24 cellular contexts compared by ENCODE assay signal in the genomic region with DNA sequence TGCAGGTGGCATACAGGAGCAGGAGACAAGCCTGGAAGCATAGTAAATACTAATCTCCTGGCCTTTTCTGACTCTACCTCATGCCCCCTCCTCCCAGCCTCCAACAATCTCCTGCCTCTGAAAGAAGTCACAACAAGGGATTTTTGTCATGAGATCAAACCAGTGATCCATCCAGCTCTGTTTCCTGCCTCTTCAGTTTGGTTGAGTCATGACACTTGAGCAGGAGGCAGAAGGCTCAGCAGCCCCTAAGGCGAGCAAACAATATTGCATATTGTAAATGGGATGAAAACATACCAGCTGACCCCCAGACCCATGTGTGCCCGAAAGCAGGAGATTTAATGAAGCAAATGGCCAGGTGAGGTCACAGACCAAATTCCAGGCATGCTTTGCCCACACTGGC.
DNase-seq lines count a peak whose midpoint lies in the region; ATAC-seq and TF ChIP-seq lines count a peak whose summit lies in the region.
"Had no signal": no experiment of that assay in that cellular context is flagged by ENCODE, and none has a peak within 500 bp of the region (broad histone marks: within the 10 kb centered on the region; RNA-seq: fewer than 3 reads in every experiment).

No MANE protein-coding gene starts in this region.

- peaks cover 8% of the 10 kb centered on the region for H3K79me1 ChIP-seq in trophoblast cell (ENCODE audit: low read length)

- no peaks in the 10 kb centered on the region for H3K9me3 ChIP-seq in trophoblast cell (ENCODE audit: insufficient read depth, low read depth, low read length)
- H3K9me3 ChIP-seq: Caco-2 had no signal

- no peak overlapping the region for H2AK5ac ChIP-seq in trophoblast cell (ENCODE audit: low read length)

- in situ Hi-C loops in SK-MEL-5 (cut with HindIII; ENCODE audit: low pct_unique_long_range_greater_than_20kb, low sequenced_read_pairs) = no loop called here

- H4K91ac ChIP-seq in trophoblast cell (ENCODE audit: low read depth, low read length) = no peak overlapping the region

- H4K8ac ChIP-seq in trophoblast cell (ENCODE audit: low read depth, low read length) = no peak overlapping the region

- peaks cover 4% of the 10 kb centered on the region for H3K36me3 Mint-ChIP-seq in WTC11
- H3K36me3 Mint-ChIP-seq: CD4-positive, alpha-beta memory T cell had no signal

- peaks cover 17 to 21% of the 10 kb centered on the region in 2 experiments for H3K4me1 ChIP-seq in trophoblast cell (ENCODE audit: control insufficient read depth in 1 of 2, insufficient read depth in 2 of 2, low read length in 2 of 2)
- H3K4me1 ChIP-seq: Caco-2 had no signal

- H2BK120ac ChIP-seq in trophoblast cell (ENCODE audit: insufficient read depth, low read length, poor library complexity) = no peak overlapping the region

- peaks cover 20% of the 10 kb centered on the region for H3K9me3 Mint-ChIP-seq in WTC11

- no peak overlapping the region for H3K4me3 ChIP-seq in trophoblast cell (ENCODE audit: low read depth, low read length)
- H3K4me3 ChIP-seq: PC-9, SJCRH30 had no signal

- H3K27me3 Mint-ChIP-seq in WTC11 (ENCODE audit: low read depth) = no peaks in the 10 kb centered on the region; the same call in 1 of the 2 replicates

- no peak overlapping the region for H3K23ac ChIP-seq in trophoblast cell (ENCODE audit: low read length)

- H2BK12ac ChIP-seq in trophoblast cell (ENCODE audit: low read length) = no peak overlapping the region

- WGBS in trophoblast cell (ENCODE audit: extremely low coverage, insufficient coverage, insufficient read length) = no CpG with 5 or more reads among the region's 2 CpGs

- DNase-seq in COLO829 (ENCODE audit: low spot score) (peak; percentile 91), SK-MEL-5 (ENCODE audit: low read depth, low spot score) (peak; percentile 96), kidney tubule cell (ENCODE audit: low spot score) (peak; percentile 62), trophoblast cell (no peak), WTC11 (ENCODE audit: low spot score) (no peak)
- DNase-seq: C1 segment of cervical spinal cord; Caco-2; CD4-positive, alpha-beta memory T cell; DMS79; GF-D8; Karpas-422; NCI-H1092; NCI-H1417 treated with DMSO at 0.1 percent for 48 hours; NCI-H1694 treated with DMSO at 0.1 percent for 48 hours; NCI-H2081; NCI-H2227 treated with DMSO at 0.1 percent for 48 hours; NCI-H526 treated with DMSO at 0.1 percent for 48 hours; PC-9 had no signal

- POLR2A ChIA-PET in WTC11 (lab: Charles Lee) = no interaction called here

- H3K4me2 ChIP-seq in trophoblast cell (ENCODE audit: low read length) = peak overlapping the region; percentile 28
- H3K4me2 ChIP-seq: PC-9 had no signal

- ATAC-seq in WTC11 (no peak), GM18858 (IDR thresholded peaks at IDR 0.05; ENCODE audit: unreplicated experiment) (no peak), HG03342 (IDR thresholded peaks at IDR 0.05; ENCODE audit: unreplicated experiment) (no peak)
- ATAC-seq: HCT116, Right ventricle myocardium inferior had no signal

- no peak overlapping the region for H3K18ac ChIP-seq in trophoblast cell (ENCODE audit: low read length)

- no peaks in the 10 kb centered on the region for H3K27me3 ChIP-seq in trophoblast cell (ENCODE audit: insufficient read depth, low read length)
- H3K27me3 ChIP-seq: SJCRH30 had no signal

- no peaks in the 10 kb centered on the region for H3K79me2 ChIP-seq in trophoblast cell (ENCODE audit: control insufficient read depth, insufficient read depth, low read length, poor library complexity)

- no peaks in the 10 kb centered on the region for H3K4me1 Mint-ChIP-seq in WTC11
- H3K4me1 Mint-ChIP-seq: CD4-positive, alpha-beta memory T cell had no signal

- H3K36me3 ChIP-seq in trophoblast cell (ENCODE audit: control insufficient read depth in 1 of 2, insufficient read depth in 2 of 2, low read length in 2 of 2) = no peaks in the 10 kb centered on the region
- H3K36me3 ChIP-seq: SJCRH30 had no signal

- H3K4ac ChIP-seq in trophoblast cell (ENCODE audit: low read depth, low read length) = no peak overlapping the region

- no peak overlapping the region for H3K27ac Mint-ChIP-seq in WTC11
- H3K27ac Mint-ChIP-seq: CD4-positive, alpha-beta memory T cell had no signal

- no peak overlapping the region for H3K9ac ChIP-seq in trophoblast cell (ENCODE audit: low read length)

- H3K27ac ChIP-seq in trophoblast cell (ENCODE audit: low read depth, low read length) = no peak overlapping the region
- H3K27ac ChIP-seq: HL-60, PC-9, SJCRH30 had no signal

- H3K14ac ChIP-seq in trophoblast cell (ENCODE audit: low read length) = no peak overlapping the region

- H3K4me3 Mint-ChIP-seq in WTC11 = no peak overlapping the region
- H3K4me3 Mint-ChIP-seq: CD4-positive, alpha-beta memory T cell had no signal

- no peak for TF ChIP-seq CTCF in WTC11 (IDR thresholded peaks at IDR 0.05)

- no peak overlapping the region for H4K12ac ChIP-seq in trophoblast cell (ENCODE audit: low read depth, low read length)

- CTCF ChIA-PET in WTC11 (lab: Charles Lee) = no interaction called here

- H2BK5ac ChIP-seq in trophoblast cell (ENCODE audit: low read depth, low read length, poor library complexity) = no peak overlapping the region

- no peak overlapping the region for H2AFZ ChIP-seq in trophoblast cell (ENCODE audit: insufficient read depth, low read length, poor library complexity)
- H2AFZ ChIP-seq: PC-9 had no signal

TF ChIP-seq in WTC11, 78 proteins besides CTCF, POLR2A, EP300 and RAD21:
- TF ChIP-seq MYBL2 (CRISPR knock-in tag; IDR thresholded peaks at IDR 0.05) (no peak), TCF7 (CRISPR knock-in tag; IDR thresholded peaks at IDR 0.05; ENCODE audit: low read depth) (no peak), SP1 (CRISPR knock-in tag; conservative IDR thresholded peaks at IDR 0.05) (no peak), TEAD1 (CRISPR knock-in tag; IDR thresholded peaks at IDR 0.05) (no peak)
- TF ChIP-seq, protein P1, sequence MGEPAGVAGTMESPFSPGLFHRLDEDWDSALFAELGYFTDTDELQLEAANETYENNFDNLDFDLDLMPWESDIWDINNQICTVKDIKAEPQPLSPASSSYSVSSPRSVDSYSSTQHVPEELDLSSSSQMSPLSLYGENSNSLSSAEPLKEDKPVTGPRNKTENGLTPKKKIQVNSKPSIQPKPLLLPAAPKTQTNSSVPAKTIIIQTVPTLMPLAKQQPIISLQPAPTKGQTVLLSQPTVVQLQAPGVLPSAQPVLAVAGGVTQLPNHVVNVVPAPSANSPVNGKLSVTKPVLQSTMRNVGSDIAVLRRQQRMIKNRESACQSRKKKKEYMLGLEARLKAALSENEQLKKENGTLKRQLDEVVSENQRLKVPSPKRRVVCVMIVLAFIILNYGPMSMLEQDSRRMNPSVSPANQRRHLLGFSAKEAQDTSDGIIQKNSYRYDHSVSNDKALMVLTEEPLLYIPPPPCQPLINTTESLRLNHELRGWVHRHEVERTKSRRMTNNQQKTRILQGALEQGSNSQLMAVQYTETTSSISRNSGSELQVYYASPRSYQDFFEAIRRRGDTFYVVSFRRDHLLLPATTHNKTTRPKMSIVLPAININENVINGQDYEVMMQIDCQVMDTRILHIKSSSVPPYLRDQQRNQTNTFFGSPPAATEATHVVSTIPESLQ (CRISPR knock-in tag; IDR thresholded peaks at IDR 0.05) = no peak
- TF ChIP-seq, protein P2, sequence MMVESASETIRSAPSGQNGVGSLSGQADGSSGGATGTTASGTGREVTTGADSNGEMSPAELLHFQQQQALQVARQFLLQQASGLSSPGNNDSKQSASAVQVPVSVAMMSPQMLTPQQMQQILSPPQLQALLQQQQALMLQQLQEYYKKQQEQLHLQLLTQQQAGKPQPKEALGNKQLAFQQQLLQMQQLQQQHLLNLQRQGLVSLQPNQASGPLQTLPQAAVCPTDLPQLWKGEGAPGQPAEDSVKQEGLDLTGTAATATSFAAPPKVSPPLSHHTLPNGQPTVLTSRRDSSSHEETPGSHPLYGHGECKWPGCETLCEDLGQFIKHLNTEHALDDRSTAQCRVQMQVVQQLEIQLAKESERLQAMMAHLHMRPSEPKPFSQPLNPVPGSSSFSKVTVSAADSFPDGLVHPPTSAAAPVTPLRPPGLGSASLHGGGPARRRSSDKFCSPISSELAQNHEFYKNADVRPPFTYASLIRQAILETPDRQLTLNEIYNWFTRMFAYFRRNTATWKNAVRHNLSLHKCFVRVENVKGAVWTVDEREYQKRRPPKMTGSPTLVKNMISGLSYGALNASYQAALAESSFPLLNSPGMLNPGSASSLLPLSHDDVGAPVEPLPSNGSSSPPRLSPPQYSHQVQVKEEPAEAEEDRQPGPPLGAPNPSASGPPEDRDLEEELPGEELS (CRISPR knock-in tag; IDR thresholded peaks at IDR 0.05) = no peak

Comparison
In these comparisons a context has a peak if more than half of its experiments do, and no peak if none do; other contexts are left out.
1. DNase-seq: peak in COLO829 (single experiment), SK-MEL-5 (single experiment) and kidney tubule cell (single experiment); none in trophoblast cell (0 of 2) and WTC11 (single experiment).